1 cellular context compared by ENCODE assay signal in genomic region chr16:88647178-88648070, GRCh38.
TF ChIP-seq lines count a peak whose summit lies in the region.

No MANE protein-coding gene starts in this region.

TF ChIP-seq in HEK293, 187 proteins besides CTCF, POLR2A, EP300 and RAD21 (continued from another document):
- no peak for TF ChIP-seq PRDM2 (tag by site-specific recombination; IDR thresholded peaks at IDR 0.05; ENCODE audit: borderline replicate concordance)
